In genomic region chr7:3955751-3956696, GRCh38 we compare ENCODE assay signal across 8 cellular contexts.
DNase-seq lines count a peak whose midpoint lies in the region; ATAC-seq, FAIRE-seq and TF ChIP-seq lines count a peak whose summit lies in the region.

No MANE protein-coding gene starts in this region.

- intact Hi-C loops in body of pancreas (cut with DNase I): no loop called here
- intact Hi-C loops in activated T-helper 1 cell treated with anti-CD3 and anti-CD28 coated beads, Interleukin-12 subunit alpha, Interleukin-12 subunit beta, Interleukin-2, Interleukin-4 antibody, amounts not matched to agents 30 ng/mL and 10 ng/mL and 1 ng/mL, durations not matched to agents 14 hours and 24 hours and 36 hours (cut with micrococcal nuclease): no loop called here

- H3K27me3 ChIP-seq in astrocyte (ENCODE audit: insufficient read depth, low read length) (no peaks in the 10 kb centered on the region), smooth muscle cell (ENCODE audit: low read depth) (no peaks in the 10 kb centered on the region), body of pancreas (no peaks in the 10 kb centered on the region)

- peaks cover 11% of the 10 kb centered on the region for H3K4me1 Mint-ChIP-seq in astrocyte (ENCODE audit: low read depth, unreplicated experiment)
- H3K4me1 Mint-ChIP-seq in activated T-helper 1 cell treated with anti-CD3 and anti-CD28 coated beads, Interleukin-12 subunit alpha, Interleukin-12 subunit beta, Interleukin-2, Interleukin-4 antibody, amounts not matched to agents 30 ng/mL and 10 ng/mL and 1 ng/mL, durations not matched to agents 14 hours and 24 hours and 36 hours (ENCODE audit: low read depth): peaks cover 6% of the 10 kb centered on the region

- H3K36me3 ChIP-seq in astrocyte (ENCODE audit: insufficient read depth, low read length) (no peaks in the 10 kb centered on the region), smooth muscle cell (ENCODE audit: low read depth) (no peaks in the 10 kb centered on the region), body of pancreas (replicated peaks in 1 of 2; ENCODE audit: insufficient read depth in 1 of 2, low read depth in 2 of 2) (no peaks in the 10 kb centered on the region)

- H3K4me3 ChIP-seq in astrocyte (ENCODE audit: insufficient read depth, low read depth, low read length) (no peak overlapping the region), smooth muscle cell (no peak overlapping the region), body of pancreas (no peak overlapping the region)

- H3K4me1 ChIP-seq in astrocyte (ENCODE audit: insufficient read depth, low read length): peaks cover 4% of the 10 kb centered on the region
- peaks cover 6% of the 10 kb centered on the region for H3K4me1 ChIP-seq in smooth muscle cell (ENCODE audit: low read depth)
- H3K4me1 ChIP-seq in body of pancreas: peaks cover 13% of the 10 kb centered on the region

- H3K9me3 ChIP-seq in astrocyte (ENCODE audit: insufficient read depth, low read depth, low read length) (no peaks in the 10 kb centered on the region), smooth muscle cell (replicated peaks; ENCODE audit: low read depth) (no peaks in the 10 kb centered on the region), body of pancreas (no peaks in the 10 kb centered on the region)

- H2AFZ ChIP-seq in astrocyte (ENCODE audit: low read depth, low read length) (no peak overlapping the region), smooth muscle cell (ENCODE audit: low read depth) (no peak overlapping the region)

- no peak overlapping the region for H3K4me3 Mint-ChIP-seq in astrocyte (ENCODE audit: unreplicated experiment)
- no peak overlapping the region for H3K4me3 Mint-ChIP-seq in activated T-helper 1 cell treated with anti-CD3 and anti-CD28 coated beads, Interleukin-12 subunit alpha, Interleukin-12 subunit beta, Interleukin-2, Interleukin-4 antibody, amounts not matched to agents 30 ng/mL and 10 ng/mL and 1 ng/mL, durations not matched to agents 14 hours and 24 hours and 36 hours

- H4K20me1 ChIP-seq in astrocyte (ENCODE audit: insufficient read depth, low read length) (no peaks in the 10 kb centered on the region), smooth muscle cell (ENCODE audit: low read depth) (no peaks in the 10 kb centered on the region)

- TF ChIP-seq CTCF in astrocyte (IDR thresholded peaks at IDR 0.05; ENCODE audit: insufficient read depth, low read depth, low read length) (no peak), smooth muscle cell (IDR thresholded peaks at IDR 0.05; ENCODE audit: borderline replicate concordance, insufficient read depth, poor library complexity, severe bottlenecking) (no peak), body of pancreas (IDR thresholded peaks at IDR 0.05) (no peak)

- H3K9me3 Mint-ChIP-seq in astrocyte (ENCODE audit: unreplicated experiment): peaks cover 6% of the 10 kb centered on the region
- no peaks in the 10 kb centered on the region for H3K9me3 Mint-ChIP-seq in activated T-helper 1 cell treated with anti-CD3 and anti-CD28 coated beads, Interleukin-12 subunit alpha, Interleukin-12 subunit beta, Interleukin-2, Interleukin-4 antibody, amounts not matched to agents 30 ng/mL and 10 ng/mL and 1 ng/mL, durations not matched to agents 14 hours and 24 hours and 36 hours

- H3K27me3 Mint-ChIP-seq in astrocyte (ENCODE audit: low read depth, unreplicated experiment): peaks cover 10% of the 10 kb centered on the region
- H3K27me3 Mint-ChIP-seq in activated T-helper 1 cell treated with anti-CD3 and anti-CD28 coated beads, Interleukin-12 subunit alpha, Interleukin-12 subunit beta, Interleukin-2, Interleukin-4 antibody, amounts not matched to agents 30 ng/mL and 10 ng/mL and 1 ng/mL, durations not matched to agents 14 hours and 24 hours and 36 hours (ENCODE audit: insufficient read depth): peaks cover 2% of the 10 kb centered on the region

- peak; percentile 71 to 72 for ATAC-seq in activated CD4-positive, CD25-positive, alpha-beta regulatory T cell treated with anti-CD3 and anti-CD28 coated beads, Interleukin-2, amount 50 U/mL, for 24 hours
- ATAC-seq in HG03280 (IDR thresholded peaks at IDR 0.05; ENCODE audit: unreplicated experiment) (peak; percentile 65), body of pancreas (no peak)

- no peak for TF ChIP-seq POLR2A in body of pancreas (IDR thresholded peaks at IDR 0.05)

- no peak overlapping the region for H3K27ac ChIP-seq in astrocyte (ENCODE audit: low read depth, low read length)
- no peak overlapping the region for H3K27ac ChIP-seq in smooth muscle cell (ENCODE audit: low read depth)
- H3K27ac ChIP-seq in body of pancreas: no peak overlapping the region

- no peak for FAIRE-seq in astrocyte (lab: Jason Lieb, UNC)

- H3K27ac Mint-ChIP-seq in astrocyte (ENCODE audit: unreplicated experiment): peak overlapping the region; percentile 69
- no peak overlapping the region for H3K27ac Mint-ChIP-seq in activated T-helper 1 cell treated with anti-CD3 and anti-CD28 coated beads, Interleukin-12 subunit alpha, Interleukin-12 subunit beta, Interleukin-2, Interleukin-4 antibody, amounts not matched to agents 30 ng/mL and 10 ng/mL and 1 ng/mL, durations not matched to agents 14 hours and 24 hours and 36 hours

- no peak overlapping the region for H3K9ac ChIP-seq in astrocyte (ENCODE audit: low read length)
- H3K9ac ChIP-seq in smooth muscle cell (ENCODE audit: low read depth): no peak overlapping the region

- H3K4me2 ChIP-seq in astrocyte (ENCODE audit: low read length) (peak overlapping the region; percentile 20), smooth muscle cell (peak overlapping the region; percentile 5)

- H3F3A ChIP-seq in smooth muscle cell (ENCODE audit: low read depth): no peaks in the 10 kb centered on the region

- H3K36me3 Mint-ChIP-seq in astrocyte (ENCODE audit: low read depth, unreplicated experiment): peaks cover 3% of the 10 kb centered on the region
- H3K36me3 Mint-ChIP-seq in activated T-helper 1 cell treated with anti-CD3 and anti-CD28 coated beads, Interleukin-12 subunit alpha, Interleukin-12 subunit beta, Interleukin-2, Interleukin-4 antibody, amounts not matched to agents 30 ng/mL and 10 ng/mL and 1 ng/mL, durations not matched to agents 14 hours and 24 hours and 36 hours (ENCODE audit: low read depth): no peaks in the 10 kb centered on the region

- 67% methylated on average over 14 of the region's 14 CpGs for WGBS in smooth muscle cell (ENCODE audit: low lambda C conversion rate)
- WGBS in body of pancreas, 2 donors: 81 to 88% methylated on average over 14 of the region's 14 CpGs

- no peak for DNase-seq in activated CD4-positive, CD25-positive, alpha-beta regulatory T cell (lab: John Stamatoyannopoulos, UW)
- DNase-seq in astrocyte (ENCODE audit: low read depth): peak; percentile 63
- no peak for DNase-seq in smooth muscle cell (lab: John Stamatoyannopoulos, UW; ENCODE audit: unreplicated experiment)
- DNase-seq in body of pancreas: no peak
- DNase-seq in activated CD8-positive, alpha-beta memory T cell treated with anti-CD3 and anti-CD28 coated beads, Interleukin-2, amount 50 U/mL, for 48 hours: no peak
- DNase-seq in activated T-helper 1 cell treated with anti-CD3 and anti-CD28 coated beads, Interleukin-12 subunit alpha, Interleukin-12 subunit beta, Interleukin-2, Interleukin-4 antibody, amounts not matched to agents 30 ng/mL and 10 ng/mL and 1 ng/mL, durations not matched to agents 14 hours and 24 hours and 36 hours (ENCODE audit: low spot score): no peak

- H3K79me2 ChIP-seq in astrocyte (ENCODE audit: insufficient read depth, low read length): no peaks in the 10 kb centered on the region
- no peaks in the 10 kb centered on the region for H3K79me2 ChIP-seq in smooth muscle cell (ENCODE audit: low read depth)
